Comparison of ENCODE assay signal across 10 cellular contexts in the genomic region with DNA sequence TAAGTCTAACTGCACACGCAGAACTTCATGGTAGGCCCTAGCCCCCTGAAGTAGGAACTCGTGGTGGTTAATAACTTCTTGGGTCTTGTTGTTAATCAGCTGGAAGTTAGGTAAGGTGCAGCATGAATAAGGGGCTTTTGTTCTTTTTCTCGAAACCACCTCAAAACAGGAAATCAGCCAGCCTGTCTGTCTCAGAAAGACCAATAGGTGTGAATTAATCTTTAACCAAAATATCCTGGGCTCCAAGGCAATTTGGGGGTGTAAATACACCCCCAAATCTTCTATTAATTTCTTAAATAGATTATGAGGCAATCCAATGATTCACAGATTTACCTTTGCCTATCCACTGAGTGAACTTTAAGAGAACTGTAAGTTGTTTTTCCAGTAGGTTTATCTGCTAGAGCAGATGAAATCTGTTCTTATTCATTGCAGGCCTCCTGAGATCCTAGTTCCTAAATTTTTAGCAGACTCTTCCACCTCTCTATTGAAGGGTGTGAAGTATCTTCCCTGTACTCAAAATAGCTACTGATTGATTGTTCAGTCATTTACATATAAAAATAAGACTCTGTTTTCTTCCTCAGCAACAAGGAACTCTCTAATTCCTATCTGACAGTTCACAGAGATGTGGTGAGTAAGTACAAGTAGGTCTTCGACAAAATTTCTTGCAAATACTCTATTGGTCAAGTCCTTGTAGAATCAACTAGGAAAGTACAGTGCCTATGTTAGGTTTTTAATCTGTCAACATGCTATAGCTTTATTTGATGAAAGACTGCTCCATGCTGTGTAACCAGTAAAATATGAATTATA.
A peak's percentile ranks its signal among the peaks of the same experiment; 100 is the strongest.
DNase-seq lines count a peak whose midpoint lies in the region; ATAC-seq lines count a peak whose summit lies in the region.
"Had no signal": no experiment of that assay in that cellular context is flagged by ENCODE, and none has a peak within 500 bp of the region (broad histone marks: within the 10 kb centered on the region; RNA-seq: fewer than 3 reads in every experiment).

No MANE protein-coding gene starts in this region.

- no peaks in the 10 kb centered on the region for H3K27me3 ChIP-seq in effector memory CD4-positive, alpha-beta T cell (replicated peaks; ENCODE audit: control insufficient read depth, insufficient read depth, low read length, poor library complexity, severe bottlenecking)
- H3K27me3 ChIP-seq: brain microvascular endothelial cell had no signal

- H3K4me1 Mint-ChIP-seq in naive B cell = peaks cover 12 to 28% (median 14%) of the 10 kb centered on the region in 3 donors

- H3K27ac Mint-ChIP-seq in naive B cell = peak overlapping the region in 5 of 6 donors; percentile 27 to 81 (median 44)
- H3K27ac Mint-ChIP-seq: T-helper 1 cell treated with Interleukin-12 subunit alpha and Interleukin-12 subunit beta and Interleukin-4 antibody, amounts not matched to agents 30 μg/mL and 1 μg/mL, for 36 hours had no signal

- H3K4me3 ChIP-seq in effector memory CD4-positive, alpha-beta T cell (ENCODE audit: insufficient read depth, low read depth, low read length, poor library complexity, severe bottlenecking) = no peak overlapping the region

- H3K9me3 Mint-ChIP-seq in naive B cell = no peaks in the 10 kb centered on the region
- H3K9me3 Mint-ChIP-seq: T-helper 1 cell treated with Interleukin-12 subunit alpha and Interleukin-12 subunit beta and Interleukin-4 antibody, amounts not matched to agents 30 μg/mL and 1 μg/mL, for 36 hours had no signal

- ATAC-seq in GM18520 (IDR thresholded peaks at IDR 0.05; ENCODE audit: unreplicated experiment) = peak; percentile 72
- peak; percentile 85 for ATAC-seq in GM21786 (IDR thresholded peaks at IDR 0.05; ENCODE audit: unreplicated experiment)
- ATAC-seq in HG03565 (IDR thresholded peaks at IDR 0.05; ENCODE audit: unreplicated experiment) = peak; percentile 71
- ATAC-seq in naive B cell (ENCODE audit: low read depth in 2 of 2) = peak; percentile 70 to 90

- H3K36me3 Mint-ChIP-seq in naive B cell = peaks cover 0 to 2% of the 10 kb centered on the region in 2 donors

- DNase-seq in naive B cell (peak; percentile 30), GOT3 (lab: John Stamatoyannopoulos, UW) (no peak), NCI-H524 treated with DMSO at 0.1 percent for 48 hours (lab: John Stamatoyannopoulos, UW) (no peak), putamen (ENCODE audit: low spot score) (no peak)
- DNase-seq in effector memory CD4-positive, alpha-beta T cell = no peak
- DNase-seq: brain microvascular endothelial cell had no signal

- H3K36me3 ChIP-seq in effector memory CD4-positive, alpha-beta T cell (ENCODE audit: control insufficient read depth, insufficient read depth, low read length) = no peaks in the 10 kb centered on the region
- H3K36me3 ChIP-seq: brain microvascular endothelial cell had no signal

- H3K4me3 Mint-ChIP-seq in naive B cell = peak overlapping the region in 2 of 8 donors; percentile 25 to 41
- H3K4me3 Mint-ChIP-seq: T-helper 1 cell treated with Interleukin-12 subunit alpha and Interleukin-12 subunit beta and Interleukin-4 antibody, amounts not matched to agents 30 μg/mL and 1 μg/mL, for 36 hours had no signal

- H3K9me3 ChIP-seq in effector memory CD4-positive, alpha-beta T cell (ENCODE audit: control insufficient read depth, low read length) = no peaks in the 10 kb centered on the region

- no peaks in the 10 kb centered on the region for H3K27me3 Mint-ChIP-seq in naive B cell

- peaks cover 5% of the 10 kb centered on the region for H3K4me1 ChIP-seq in effector memory CD4-positive, alpha-beta T cell (ENCODE audit: control insufficient read depth, insufficient read depth, low read length, poor library complexity, severe bottlenecking)

- H3K27ac ChIP-seq in effector memory CD4-positive, alpha-beta T cell (ENCODE audit: insufficient read depth, low read length, poor library complexity, severe bottlenecking) = no peak overlapping the region
- H3K27ac ChIP-seq: brain microvascular endothelial cell had no signal
